In the genomic region with DNA sequence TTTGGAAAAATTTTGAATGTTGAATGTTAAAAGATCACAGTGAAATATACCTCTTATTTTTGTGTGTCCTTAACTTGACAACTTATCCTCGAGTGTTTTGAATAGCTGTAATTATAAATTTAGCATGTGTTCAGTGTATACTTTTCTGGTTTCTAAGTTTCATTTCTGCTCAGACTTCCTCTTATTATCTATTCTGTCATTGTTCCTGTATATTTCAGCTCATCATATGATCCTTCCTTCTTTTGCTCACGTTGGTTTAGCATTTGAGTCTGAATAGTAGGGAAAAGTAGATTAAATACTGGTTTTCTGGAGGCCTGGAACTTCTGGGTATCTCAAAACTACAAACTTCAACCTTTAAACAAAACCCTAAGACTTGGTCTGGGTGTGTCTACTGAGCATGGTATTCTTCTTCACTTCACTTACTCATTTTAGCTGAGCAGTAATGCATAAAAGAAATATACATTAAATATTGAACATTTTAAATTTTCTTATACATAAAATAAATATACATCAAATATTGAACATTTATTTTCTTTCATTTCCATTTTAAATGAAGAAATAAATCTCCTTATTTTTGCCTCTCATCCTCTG, we compare ENCODE assay signal across 10 cellular contexts. TPM values are rescaled to one million over a fixed set of nuclear protein-coding genes. Genes with fewer than 3 reads are reported as not detected.
DNase-seq lines count a peak whose midpoint lies in the region; ATAC-seq and TF ChIP-seq lines count a peak whose summit lies in the region.
"Had no signal": no experiment of that assay in that cellular context is flagged by ENCODE, and none has a peak within 500 bp of the region (broad histone marks: within the 10 kb centered on the region; RNA-seq: fewer than 3 reads in every experiment).

No MANE protein-coding gene starts in this region.

- WGBS in adrenal gland, 4 donors = 34 to 48% (median 45%) methylated on average over 2 of the region's 2 CpGs

- POLR2A ChIA-PET in CD8-positive, alpha-beta T cell (lab: Charles Lee) = no interaction called here
- POLR2A ChIA-PET in WTC11 (lab: Charles Lee) = no interaction called here

- peaks cover 9% of the 10 kb centered on the region for H3K9me3 Mint-ChIP-seq in CD8-positive, alpha-beta T cell
- peaks cover 12% of the 10 kb centered on the region for H3K9me3 Mint-ChIP-seq in WTC11

- H3K4me3 Mint-ChIP-seq in CD8-positive, alpha-beta T cell = peak overlapping the region; percentile 38
- H3K4me3 Mint-ChIP-seq in WTC11 = no peak overlapping the region

- intact Hi-C loops in CD8-positive, alpha-beta T cell (cut with DNase I, micrococcal nuclease) = no loop called here
- intact Hi-C loops in adrenal gland (cut with DNase I) = no loop called here

- H3K4me1 Mint-ChIP-seq in CD8-positive, alpha-beta T cell (ENCODE audit: low read depth) = peaks cover 50% of the 10 kb centered on the region
- peaks cover 10% of the 10 kb centered on the region for H3K4me1 Mint-ChIP-seq in WTC11

- no peaks in the 10 kb centered on the region for H3K36me3 ChIP-seq in CD8-positive, alpha-beta T cell (ENCODE audit: insufficient read depth, low read length)
- H3K36me3 ChIP-seq in adrenal gland (replicated peaks in 1 of 2) = no peaks in the 10 kb centered on the region

- no peaks in the 10 kb centered on the region for H3K9me3 ChIP-seq in CD8-positive, alpha-beta T cell (ENCODE audit: low read length)
- H3K9me3 ChIP-seq in adrenal gland (replicated peaks in 1 of 3) = no peaks in the 10 kb centered on the region

- no peak for ATAC-seq in CD8-positive, alpha-beta T cell
- ATAC-seq in GM19452 (IDR thresholded peaks at IDR 0.05; ENCODE audit: unreplicated experiment) (peak; percentile 80), HG03280 (IDR thresholded peaks at IDR 0.05; ENCODE audit: unreplicated experiment) (peak; percentile 84), WTC11 (no peak), HG02970 (IDR thresholded peaks at IDR 0.05; ENCODE audit: low FRiP score, unreplicated experiment) (no peak)

- H3K4me3 ChIP-seq in CD8-positive, alpha-beta T cell (ENCODE audit: low read depth, low read length) = no peak overlapping the region
- no peak overlapping the region for H3K4me3 ChIP-seq in adrenal gland

- no peak overlapping the region for H3K27ac ChIP-seq in CD8-positive, alpha-beta T cell (ENCODE audit: low read depth, low read length)
- no peak overlapping the region for H3K27ac ChIP-seq in adrenal gland

- no peak for TF ChIP-seq POLR2A in adrenal gland (IDR thresholded peaks at IDR 0.05)

- TF ChIP-seq CTCF in CD8-positive, alpha-beta T cell (IDR thresholded peaks at IDR 0.05) = no peak
- TF ChIP-seq CTCF in WTC11 (IDR thresholded peaks at IDR 0.05) (no peak), adrenal gland (IDR thresholded peaks at IDR 0.05) (no peak)

- peak overlapping the region; percentile 18 for H3K27ac Mint-ChIP-seq in CD8-positive, alpha-beta T cell
- no peak overlapping the region for H3K27ac Mint-ChIP-seq in WTC11

- no peaks in the 10 kb centered on the region for H3K36me3 Mint-ChIP-seq in CD8-positive, alpha-beta T cell
- H3K36me3 Mint-ChIP-seq in WTC11 = no peaks in the 10 kb centered on the region

- H3K4me1 ChIP-seq in CD8-positive, alpha-beta T cell (ENCODE audit: insufficient read depth, low read length) = peaks cover 39% of the 10 kb centered on the region
- H3K4me1 ChIP-seq in adrenal gland (replicated peaks in 1 of 2) = no peaks in the 10 kb centered on the region

- H3K27me3 ChIP-seq in CD8-positive, alpha-beta T cell (ENCODE audit: insufficient read depth, low read length) = no peaks in the 10 kb centered on the region
- no peaks in the 10 kb centered on the region for H3K27me3 ChIP-seq in adrenal gland

- no peaks in the 10 kb centered on the region for H3K27me3 Mint-ChIP-seq in CD8-positive, alpha-beta T cell (ENCODE audit: low read depth)
- H3K27me3 Mint-ChIP-seq in WTC11 (ENCODE audit: low read depth) = no peaks in the 10 kb centered on the region

- CTCF ChIA-PET in CD8-positive, alpha-beta T cell (lab: Charles Lee) = interaction anchor here (1.0 kb wide), 1 partner anchor 66 kb away, joined by 3 read pairs; no protein-coding TSS in a partner anchor
- CTCF ChIA-PET in WTC11 (lab: Charles Lee) = no interaction called here

- DNase-seq in CD8-positive, alpha-beta T cell = no peak
- DNase-seq in WTC11 (ENCODE audit: low spot score) (no peak), SW480 (ENCODE audit: low spot score) (no peak), adrenal gland (no peak)
- no peak for DNase-seq in effector CD4-positive, alpha-beta T cell
- DNase-seq: erythroblast, NCI-H226 had no signal

TF ChIP-seq in WTC11, 78 proteins besides CTCF, POLR2A, EP300 and RAD21:
- TF ChIP-seq TCF7 (CRISPR knock-in tag; IDR thresholded peaks at IDR 0.05; ENCODE audit: low read depth) (no peak), MXD4 (CRISPR knock-in tag; IDR thresholded peaks at IDR 0.05; ENCODE audit: borderline replicate concordance) (no peak), GABPB1 (CRISPR knock-in tag; IDR thresholded peaks at IDR 0.05) (no peak), CBFB (CRISPR knock-in tag; IDR thresholded peaks at IDR 0.05; ENCODE audit: low read depth) (no peak), HMGA2 (CRISPR knock-in tag; IDR thresholded peaks at IDR 0.05) (peak; percentile 39; the same call in 1 of the 2 replicates), NFYB (CRISPR knock-in tag; conservative IDR thresholded peaks at IDR 0.05; ENCODE audit: low read depth) (no peak), JUN (CRISPR knock-in tag; IDR thresholded peaks at IDR 0.05) (no peak)

RNA-seq across cellular contexts. Expression of gene ATP6V1G3, which starts 3.3 kb away (rescaled TPM):
- total RNA-seq in CD8-positive, alpha-beta T cell = not detected
- not detected in 3 replicates for total RNA-seq in WTC11 (2021)
- not detected for total RNA-seq in adrenal gland
- polyA plus RNA-seq in adrenal gland = not detected

Comparison
In these comparisons a context has a peak if more than half of its experiments do, and no peak if none do; other contexts are left out.
1. ATAC-seq: peak in GM19452 (single experiment) and HG03280 (single experiment); none in CD8-positive, alpha-beta T cell (single experiment), WTC11 (single experiment) and HG02970 (single experiment).